Comparison of ENCODE assay signal across 8 cellular contexts in the genomic region with DNA sequence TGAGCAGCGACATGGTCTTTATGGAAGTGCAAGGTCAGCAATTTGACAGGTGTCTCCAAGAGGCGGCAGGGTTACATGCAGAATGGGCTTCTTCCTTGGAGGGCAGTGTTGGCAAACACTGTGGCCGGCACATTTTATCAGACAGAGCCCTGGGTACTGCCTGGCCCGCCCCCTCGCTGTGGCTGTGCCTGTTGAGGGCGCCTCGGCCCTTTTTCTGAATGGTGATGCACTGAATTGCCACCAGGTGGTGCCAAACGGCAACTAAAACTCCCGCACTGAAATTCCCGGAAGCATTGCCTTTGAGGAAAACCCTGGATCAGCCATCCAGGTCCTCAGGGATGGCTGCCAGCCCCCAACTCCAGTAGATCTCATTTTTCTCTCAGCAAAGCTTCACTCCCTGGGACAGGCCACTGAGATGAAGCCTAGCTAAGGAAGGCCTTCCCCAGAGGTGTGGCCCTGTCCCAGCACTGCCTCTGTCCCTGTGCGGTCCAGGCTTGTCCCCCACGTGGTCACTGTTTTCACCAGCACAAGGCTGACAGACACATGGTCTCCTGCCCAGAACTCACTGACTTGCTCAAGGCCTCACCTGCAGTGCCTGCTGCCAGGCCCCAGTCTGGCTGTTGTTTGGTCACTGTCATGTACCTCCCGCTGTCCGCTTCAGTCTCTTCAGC.
A peak's percentile ranks its signal among the peaks of the same experiment; 100 is the strongest.
DNase-seq lines count a peak whose midpoint lies in the region; ATAC-seq and TF ChIP-seq lines count a peak whose summit lies in the region.

No MANE protein-coding gene starts in this region.

- H4K20me1 ChIP-seq in BLaER1, result peaks cover 27% of the 10 kb centered on the region

- TF ChIP-seq CTCF in ascending aorta (IDR thresholded peaks at IDR 0.05) (peak; percentile 78 to 90 (median 85)), retinal pigment epithelial cell (conservative IDR thresholded peaks at IDR 0.05; ENCODE audit: low read depth, low read length) (peak; percentile 82)

- H3K36me3 ChIP-seq in BLaER1 (peaks cover 87% of the 10 kb centered on the region), ascending aorta (peaks cover 32 to 54% of the 10 kb centered on the region in 2 donors)

- H3K4me1 ChIP-seq in BLaER1 (0 out of 2 replicates have a peak, but pooled peaks cover 7% of the 10 kb centered on the region), ascending aorta (peaks cover 0 to 5% of the 10 kb centered on the region in 2 donors)

- H3K27ac ChIP-seq in BLaER1 (peak overlapping the region; percentile 50; the same call in 1 of the 2 replicates), ascending aorta (no peak overlapping the region)

- DNase-seq in NAMALWA (ENCODE audit: low spot score), result peak; percentile 71
- peak; percentile 5 for DNase-seq in SKM-1 treated with dmso at 0.1 percent for 144 hours (lab: John Stamatoyannopoulos, UW; ENCODE audit: unreplicated experiment)
- DNase-seq in ascending aorta (ENCODE audit: low spot score in 2 of 2), result peak in 1 of 2 donors; percentile 79
- DNase-seq in left ventricle myocardium superior, result peak; percentile 75
- no peak for DNase-seq in retinal pigment epithelial cell (ENCODE audit: low read depth)

- H3K4me2 ChIP-seq in BLaER1, result no peak overlapping the region

- H3K9me3 ChIP-seq in BLaER1 (no peaks in the 10 kb centered on the region), ascending aorta (no peaks in the 10 kb centered on the region)

- H3K27me3 ChIP-seq in BLaER1, result no peaks in the 10 kb centered on the region
- no peaks in the 10 kb centered on the region for H3K27me3 ChIP-seq in ascending aorta

- H3K9ac ChIP-seq in BLaER1, result no peak overlapping the region

- ATAC-seq in GM19455 (IDR thresholded peaks at IDR 0.05; ENCODE audit: unreplicated experiment) (peak; percentile 67), left ventricle myocardium superior (peak; percentile 87), GM18519 (IDR thresholded peaks at IDR 0.05; ENCODE audit: low FRiP score, unreplicated experiment) (no peak)

- H3K4me3 ChIP-seq in BLaER1 (no peak overlapping the region), ascending aorta (no peak overlapping the region), retinal pigment epithelial cell (ENCODE audit: low read length) (no peak overlapping the region)

- intact Hi-C loops in ascending aorta (cut with DNase I), result loop anchor here (2.0 to 10.0 kb wide), 2 partner anchors 89 to 125 kb away; no protein-coding TSS in a partner anchor
- intact Hi-C loops in left ventricle myocardium superior (cut with micrococcal nuclease), result loop anchor here (5.0 to 10.0 kb wide), 2 partner anchors 92 to 129 kb away; no protein-coding TSS in a partner anchor
